8 cellular contexts compared by ENCODE assay signal in genomic region chr6:11275598-11275997, GRCh38. TPM values are rescaled to one million over a fixed set of nuclear protein-coding genes. Genes with fewer than 3 reads are reported as not detected.
DNase-seq lines count a peak whose midpoint lies in the region; ATAC-seq and TF ChIP-seq lines count a peak whose summit lies in the region.

No MANE protein-coding gene starts in this region.

- no peaks in the 10 kb centered on the region for H3K79me2 ChIP-seq in hepatocyte

- no peak for TF ChIP-seq EP300 in esophagus muscularis mucosa (IDR thresholded peaks at IDR 0.05)

- no peaks in the 10 kb centered on the region for H3K27me3 ChIP-seq in hepatocyte
- H3K27me3 ChIP-seq in esophagus muscularis mucosa = no peaks in the 10 kb centered on the region

- DNase-seq in HuH-7 (ENCODE audit: low spot score) (peak; percentile 51), hepatocyte (ENCODE audit: low spot score) (peak; percentile 74), ecto neural progenitor cell (ENCODE audit: low spot score) (no peak), NCI-H2227 treated with DMSO at 0.1 percent for 48 hours (lab: John Stamatoyannopoulos, UW) (no peak), esophagus muscularis mucosa (ENCODE audit: extremely low spot score) (no peak)
- DNase-seq in effector CD8-positive, alpha-beta T cell (lab: John Stamatoyannopoulos, UW) = no peak

- TF ChIP-seq CTCF in hepatocyte (IDR thresholded peaks at IDR 0.05; ENCODE audit: poor library complexity) (no peak), esophagus muscularis mucosa (IDR thresholded peaks at IDR 0.05) (no peak)

- no peaks in the 10 kb centered on the region for H3K36me3 ChIP-seq in hepatocyte (replicated peaks; ENCODE audit: insufficient read depth, low read depth)
- H3K36me3 ChIP-seq in esophagus muscularis mucosa = no peaks in the 10 kb centered on the region

- no peaks in the 10 kb centered on the region for H3K9me2 ChIP-seq in hepatocyte (replicated peaks; ENCODE audit: insufficient read depth)

- H3K4me1 ChIP-seq in hepatocyte (ENCODE audit: insufficient read depth) = peaks cover 44% of the 10 kb centered on the region
- H3K4me1 ChIP-seq in esophagus muscularis mucosa = peaks cover 3 to 18% (median 13%) of the 10 kb centered on the region in 4 donors

- WGBS in hepatocyte (ENCODE audit: low lambda C conversion rate, missing lambda C conversion rate) = 27% methylated on average over 4 of the region's 4 CpGs
- 52% methylated on average over 4 of the region's 4 CpGs for WGBS in esophagus muscularis mucosa

- intact Hi-C loops in esophagus muscularis mucosa (cut with DNase I) = no loop called here

- no peaks in the 10 kb centered on the region for H3K9me3 ChIP-seq in hepatocyte (ENCODE audit: low read depth)
- H3K9me3 ChIP-seq in esophagus muscularis mucosa = no peaks in the 10 kb centered on the region

- no peaks in the 10 kb centered on the region for H4K20me1 ChIP-seq in hepatocyte (ENCODE audit: insufficient read depth, poor library complexity, severe bottlenecking)

- no peak overlapping the region for H2AFZ ChIP-seq in hepatocyte

- H3K4me3 ChIP-seq in hepatocyte = no peak overlapping the region
- H3K4me3 ChIP-seq in esophagus muscularis mucosa = no peak overlapping the region

- no peak for TF ChIP-seq POLR2A in GM18505 (IDR thresholded peaks at IDR 0.05; ENCODE audit: borderline replicate concordance, extremely low read depth, insufficient read depth, insufficient read length)
- TF ChIP-seq POLR2A in esophagus muscularis mucosa (IDR thresholded peaks at IDR 0.05; ENCODE audit: low read depth) = no peak

- H3K27ac ChIP-seq in hepatocyte (peak overlapping the region; percentile 72), esophagus muscularis mucosa (replicated peaks in 1 of 4) (no peak overlapping the region)

- ATAC-seq in GM18505 (IDR thresholded peaks at IDR 0.05; ENCODE audit: unreplicated experiment) = peak; percentile 71
- ATAC-seq in GM21529 (IDR thresholded peaks at IDR 0.05; ENCODE audit: unreplicated experiment) = peak; percentile 67

- no peak overlapping the region for H3K4me2 ChIP-seq in hepatocyte

RNA-seq across cellular contexts. Expression of gene NEDD9, which starts 43.1 kb away (rescaled TPM):
- total RNA-seq in hepatocyte (55.1 and 57.3 TPM in 2 replicates), esophagus muscularis mucosa (10 to 100 TPM; 18.3 to 47.2 (median 32.9) TPM)
- polyA plus RNA-seq in hepatocyte = 59.3 and 67.1 TPM in 2 replicates

Comparison
In these comparisons a context has a peak if more than half of its experiments do, and no peak if none do; other contexts are left out.
1. DNase-seq: peak in HuH-7 (single experiment) and hepatocyte (single experiment); none in ecto neural progenitor cell (single experiment), NCI-H2227 treated with DMSO at 0.1 percent for 48 hours (single experiment), effector CD8-positive, alpha-beta T cell (single experiment) and esophagus muscularis mucosa (single experiment).